Comparison of ENCODE assay signal across 27 cellular contexts in the genomic region with DNA sequence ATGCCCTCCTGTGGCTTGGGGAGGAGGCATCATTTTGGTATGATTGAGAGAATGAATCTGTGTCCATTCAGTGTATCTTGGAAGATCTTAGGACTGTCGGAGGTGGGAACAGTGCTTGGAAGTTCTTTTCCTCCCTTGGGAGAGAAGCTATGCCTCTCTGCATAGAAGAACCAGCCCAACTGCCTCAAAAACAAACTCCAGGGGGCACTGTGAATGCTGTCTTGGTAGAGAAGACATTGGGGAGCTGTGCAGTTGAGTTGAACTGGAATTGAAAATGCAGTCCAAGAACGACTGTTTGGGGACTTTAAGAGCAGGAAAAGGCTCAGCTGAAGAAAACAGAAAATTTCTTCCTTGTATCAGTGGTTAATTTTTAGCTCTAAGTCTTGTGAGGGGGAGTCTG. TPM values are rescaled to one million over a fixed set of nuclear protein-coding genes. Genes with fewer than 3 reads are reported as not detected.
DNase-seq lines count a peak whose midpoint lies in the region; ATAC-seq, FAIRE-seq and TF ChIP-seq lines count a peak whose summit lies in the region.
"Had no signal": no experiment of that assay in that cellular context is flagged by ENCODE, and none has a peak within 500 bp of the region (broad histone marks: within the 10 kb centered on the region; RNA-seq: fewer than 3 reads in every experiment).

No MANE protein-coding gene starts in this region.

- WGBS in SK-N-SH (ENCODE audit: low lambda C conversion rate): 56% methylated on average over 2 of the region's 2 CpGs
- WGBS in endodermal cell (ENCODE audit: insufficient coverage in 1 of 2, insufficient read length in 1 of 2), 2 experiments: 60 to 85% methylated on average over 1 to 2 of the region's 2 CpGs

- no peaks in the 10 kb centered on the region for H4K20me1 ChIP-seq in SK-N-SH (ENCODE audit: insufficient read depth)

- no peak overlapping the region for H3K4me2 ChIP-seq in SK-N-SH

- peaks cover 3% of the 10 kb centered on the region for H3K9me3 Mint-ChIP-seq in endodermal cell
- H3K9me3 Mint-ChIP-seq in progenitor cell of endocrine pancreas (ENCODE audit: low read depth): no peaks in the 10 kb centered on the region

- H2AFZ ChIP-seq in SK-N-SH (ENCODE audit: low read depth): no peak overlapping the region

- H3K27ac Mint-ChIP-seq in endodermal cell (no peak overlapping the region), progenitor cell of endocrine pancreas (peak overlapping the region; percentile 8)
- H3K27ac Mint-ChIP-seq: CD4-positive, CD25-positive, alpha-beta regulatory T cell; stimulated activated naive CD8-positive, alpha-beta T cell treated with anti-CD3 and anti-CD28 coated beads, Interleukin-15, Interleukin-2, amounts not matched to agents 100 ng/mL and 50 ng/mL, for 24 hours; T-cell had no signal

- H3K4me3 Mint-ChIP-seq in endodermal cell (no peak overlapping the region), progenitor cell of endocrine pancreas (ENCODE audit: low read depth) (no peak overlapping the region)
- H3K4me3 Mint-ChIP-seq: CD4-positive, CD25-positive, alpha-beta regulatory T cell; nephron progenitor cell; stimulated activated naive CD8-positive, alpha-beta T cell treated with anti-CD3 and anti-CD28 coated beads, Interleukin-15, Interleukin-2, amounts not matched to agents 100 ng/mL and 50 ng/mL, for 24 hours; T-cell had no signal

- H3K4me1 Mint-ChIP-seq in endodermal cell (peaks cover 9% of the 10 kb centered on the region), progenitor cell of endocrine pancreas (ENCODE audit: low read depth) (no peaks in the 10 kb centered on the region)
- H3K4me1 Mint-ChIP-seq: CD4-positive, CD25-positive, alpha-beta regulatory T cell; nephron progenitor cell; T-cell had no signal

- H3K27me3 Mint-ChIP-seq in endodermal cell (ENCODE audit: insufficient read depth): peaks cover 2% of the 10 kb centered on the region
- peaks cover 10% of the 10 kb centered on the region for H3K27me3 Mint-ChIP-seq in progenitor cell of endocrine pancreas

- DNase-seq in SK-N-SH: no peak
- DNase-seq in NCI-H82 treated with DMSO at 0.1 percent for 48 hours (lab: John Stamatoyannopoulos, UW; ENCODE audit: unreplicated experiment): peak; percentile 2
- peak; percentile 59 for DNase-seq in endodermal cell
- no peak for DNase-seq in progenitor cell of endocrine pancreas (ENCODE audit: low spot score, unreplicated experiment)
- no peak for DNase-seq in SKM-1 treated with dmso at 0.1 percent for 144 hours (lab: John Stamatoyannopoulos, UW; ENCODE audit: unreplicated experiment)
- DNase-seq in middle frontal gyrus (ENCODE audit: extremely low spot score, low spot score): no peak
- no peak for DNase-seq in GM19239 (ENCODE audit: insufficient read length, low spot score)
- DNase-seq: 8988T; activated CD8-positive, alpha-beta memory T cell treated with anti-CD3 and anti-CD28 coated beads for 24 hours; caudate nucleus; CD4-positive, CD25-positive, alpha-beta regulatory T cell; heart left ventricle; islet precursor cell; MG63; NCI-H2081; NCI-H524; nephron progenitor cell; T-cell; upper lobe of right lung had no signal

- no peaks in the 10 kb centered on the region; a peak in 1 of 4 replicates for H3K4me1 ChIP-seq in SK-N-SH (ENCODE audit: control insufficient read depth in 1 of 2, insufficient read depth in 2 of 2, low read depth in 1 of 2, low read length in 1 of 2)
- peaks cover 5% of the 10 kb centered on the region for H3K4me1 ChIP-seq in endodermal cell (ENCODE audit: control insufficient read depth, insufficient read depth, low read length)
- H3K4me1 ChIP-seq: heart left ventricle, upper lobe of right lung had no signal

- H3K9me2 ChIP-seq in SK-N-SH: no peaks in the 10 kb centered on the region

- no peak overlapping the region for H3K9ac ChIP-seq in SK-N-SH
- H3K9ac ChIP-seq in endodermal cell (ENCODE audit: extremely low read depth, low read length, poor library complexity, severe bottlenecking): no peak overlapping the region

- no peak for TF ChIP-seq EP300 in SK-N-SH (IDR thresholded peaks at IDR 0.05; ENCODE audit: borderline replicate concordance in 1 of 2, low read depth in 1 of 2, low read length in 1 of 2)

- H3F3A ChIP-seq in SK-N-SH (replicated peaks; ENCODE audit: insufficient read depth): no peaks in the 10 kb centered on the region

- H3K27me3 ChIP-seq in SK-N-SH (ENCODE audit: insufficient read depth): no peaks in the 10 kb centered on the region; the same call in 1 of the 2 replicates
- no peaks in the 10 kb centered on the region for H3K27me3 ChIP-seq in endodermal cell (ENCODE audit: control insufficient read depth, insufficient read depth, low read length, poor library complexity, severe bottlenecking)
- H3K27me3 ChIP-seq: MG63, upper lobe of right lung had no signal

- no peaks in the 10 kb centered on the region for H3K9me3 ChIP-seq in SK-N-SH
- H3K9me3 ChIP-seq in endodermal cell (ENCODE audit: control insufficient read depth, low read length): peaks cover 11% of the 10 kb centered on the region
- H3K9me3 ChIP-seq: MG63, upper lobe of right lung had no signal

- ATAC-seq in SK-N-SH treated with all-trans-retinoic acid at 6 μM for 48 hours: peak; percentile 59; the same call in 2 of the 3 replicates
- ATAC-seq: heart left ventricle, T-cell, upper lobe of right lung had no signal

- H3K36me3 ChIP-seq in SK-N-SH (replicated peaks in 1 of 2; ENCODE audit: control insufficient read depth in 1 of 2, insufficient read depth in 2 of 2, low read length in 1 of 2) (no peaks in the 10 kb centered on the region), endodermal cell (ENCODE audit: control insufficient read depth, insufficient read depth, low read length) (no peaks in the 10 kb centered on the region)
- H3K36me3 ChIP-seq: heart left ventricle, MG63, upper lobe of right lung had no signal

- FAIRE-seq in GM19239 (lab: Jason Lieb, UNC): no peak
- FAIRE-seq: endometrium, GM12891 had no signal

- POLR2A ChIA-PET in SK-N-SH (lab: Yijun Ruan, JAX): no interaction called here

- H3K79me2 ChIP-seq in SK-N-SH (ENCODE audit: insufficient read depth): no peaks in the 10 kb centered on the region

- H3K4me3 ChIP-seq in SK-N-SH (ENCODE audit: low read depth in 2 of 2, low read length in 1 of 2): no peak overlapping the region
- H3K4me3 ChIP-seq in endodermal cell (ENCODE audit: low read length): no peak overlapping the region
- H3K4me3 ChIP-seq: heart left ventricle, MG63, upper lobe of right lung had no signal

- TF ChIP-seq CTCF in SK-N-SH (IDR thresholded peaks at IDR 0.05): no peak; the same call in 1 of the 2 replicates
- TF ChIP-seq CTCF in endodermal cell (conservative IDR thresholded peaks at IDR 0.05): peak; percentile 72
- TF ChIP-seq CTCF in progenitor cell of endocrine pancreas (IDR thresholded peaks at IDR 0.05; ENCODE audit: unreplicated experiment): peak; percentile 10

- H3K27ac ChIP-seq in SK-N-SH (ENCODE audit: low read depth in 2 of 2, low read length in 1 of 2) (no peak overlapping the region), endodermal cell (ENCODE audit: low read depth, low read length) (no peak overlapping the region)
- H3K27ac ChIP-seq: heart left ventricle, upper lobe of right lung, VCaP had no signal

- CTCF ChIA-PET in SK-N-SH (lab: Yijun Ruan, JAX): interaction anchor here (0.6 to 1.6 kb wide), 7 partner anchors 12 to 498 kb away, joined by 3 to 6 read pairs (median 3); no protein-coding TSS in a partner anchor

- no peaks in the 10 kb centered on the region for H3K36me3 Mint-ChIP-seq in endodermal cell (ENCODE audit: low read depth)
- no peaks in the 10 kb centered on the region for H3K36me3 Mint-ChIP-seq in progenitor cell of endocrine pancreas (ENCODE audit: insufficient read depth)
- H3K36me3 Mint-ChIP-seq: CD4-positive, CD25-positive, alpha-beta regulatory T cell; T-cell had no signal

- TF ChIP-seq RAD21 in SK-N-SH (IDR thresholded peaks at IDR 0.05; ENCODE audit: low read length): no peak

TF ChIP-seq in SK-N-SH treated with all-trans-retinoic acid at 6 μM for 48 hours, 23 proteins besides CTCF, POLR2A, EP300 and RAD21 (continues in another document):
- TF ChIP-seq CSDC2 (CRISPR knock-in tag; IDR thresholded peaks at IDR 0.05) (no peak), TOX (CRISPR knock-in tag; IDR thresholded peaks at IDR 0.05; ENCODE audit: borderline replicate concordance) (no peak), ZFP3 (CRISPR knock-in tag; IDR thresholded peaks at IDR 0.05) (no peak), ARNTL (CRISPR knock-in tag; IDR thresholded peaks at IDR 0.05; ENCODE audit: borderline replicate concordance, low read depth) (no peak), PPARA (CRISPR knock-in tag; IDR thresholded peaks at IDR 0.05; ENCODE audit: borderline replicate concordance) (no peak), TCF4 (CRISPR knock-in tag; IDR thresholded peaks at IDR 0.05; ENCODE audit: borderline replicate concordance) (no peak)

TF ChIP-seq in SK-N-SH, 30 proteins besides CTCF, POLR2A, EP300 and RAD21:
- TF ChIP-seq RFX5 (IDR thresholded peaks at IDR 0.05; ENCODE audit: low read length) (no peak), FOSL2 (IDR thresholded peaks at IDR 0.05; ENCODE audit: borderline replicate concordance, low read depth) (no peak)

RNA-seq across cellular contexts. Expression of a gene that starts 4.9 kb away (rescaled TPM):
- not detected in 2 replicates for polyA plus RNA-seq in SK-N-SH (2012; rRNA removed)
- polyA plus RNA-seq in SK-N-SH (2012; cell fraction: cytosol; rRNA removed): not detected in 2 replicates
- polyA plus RNA-seq in SK-N-SH (2012; cell fraction: nucleus; rRNA removed): 0.04 TPM in 1 of 2 replicates, not detected in the other
- total RNA-seq in endodermal cell: under 1 TPM; 0.22 to 0.29 TPM
- 0.36 TPM for polyA plus RNA-seq in endodermal cell (2013, experiment 1 of 2)
- polyA plus RNA-seq in endodermal cell (2013, experiment 2 of 2): not detected
- total RNA-seq in progenitor cell of endocrine pancreas: 0.24 TPM in 1 of 2 replicates, not detected in the other
- total RNA-seq: CD4-positive, CD25-positive, alpha-beta regulatory T cell; heart left ventricle; HT1080; mesenteric fat pad; renal cortical epithelial cell; T-cell; upper lobe of right lung had no signal
- polyA plus RNA-seq: CD4-positive, CD25-positive, alpha-beta regulatory T cell; heart left ventricle had no signal

RNA-seq across cellular contexts. Expression of a gene that starts 41.9 kb away (rescaled TPM):
- polyA plus RNA-seq in SK-N-SH (2012; rRNA removed): 1.4 TPM in 2 replicates
- polyA plus RNA-seq in SK-N-SH (2012; cell fraction: cytosol; rRNA removed): 0.81 and 1.3 TPM in 2 replicates
- polyA plus RNA-seq in SK-N-SH (2012; cell fraction: nucleus; rRNA removed): 1.4 and 1.7 TPM in 2 replicates
- 100 to 1,000 TPM; 133 to 189 TPM for total RNA-seq in endodermal cell
- polyA plus RNA-seq in endodermal cell (2013, experiment 1 of 2): 14.0 TPM
- polyA plus RNA-seq in endodermal cell (2013, experiment 2 of 2): 18.3 TPM
- total RNA-seq in progenitor cell of endocrine pancreas: 27.4 TPM in 2 replicates
- polyA plus RNA-seq: CD4-positive, CD25-positive, alpha-beta regulatory T cell had no signal

Comparison
In these comparisons a context has a peak if more than half of its experiments do, and no peak if none do; other contexts are left out.
1. DNase-seq: peak in NCI-H82 treated with DMSO at 0.1 percent for 48 hours (single experiment) and endodermal cell (single experiment); none in SK-N-SH (single experiment), progenitor cell of endocrine pancreas (single experiment), SKM-1 treated with dmso at 0.1 percent for 144 hours (single experiment), middle frontal gyrus (single experiment) and GM19239 (single experiment).